ENCODE assay signal across 8 cellular contexts in the genomic region with DNA sequence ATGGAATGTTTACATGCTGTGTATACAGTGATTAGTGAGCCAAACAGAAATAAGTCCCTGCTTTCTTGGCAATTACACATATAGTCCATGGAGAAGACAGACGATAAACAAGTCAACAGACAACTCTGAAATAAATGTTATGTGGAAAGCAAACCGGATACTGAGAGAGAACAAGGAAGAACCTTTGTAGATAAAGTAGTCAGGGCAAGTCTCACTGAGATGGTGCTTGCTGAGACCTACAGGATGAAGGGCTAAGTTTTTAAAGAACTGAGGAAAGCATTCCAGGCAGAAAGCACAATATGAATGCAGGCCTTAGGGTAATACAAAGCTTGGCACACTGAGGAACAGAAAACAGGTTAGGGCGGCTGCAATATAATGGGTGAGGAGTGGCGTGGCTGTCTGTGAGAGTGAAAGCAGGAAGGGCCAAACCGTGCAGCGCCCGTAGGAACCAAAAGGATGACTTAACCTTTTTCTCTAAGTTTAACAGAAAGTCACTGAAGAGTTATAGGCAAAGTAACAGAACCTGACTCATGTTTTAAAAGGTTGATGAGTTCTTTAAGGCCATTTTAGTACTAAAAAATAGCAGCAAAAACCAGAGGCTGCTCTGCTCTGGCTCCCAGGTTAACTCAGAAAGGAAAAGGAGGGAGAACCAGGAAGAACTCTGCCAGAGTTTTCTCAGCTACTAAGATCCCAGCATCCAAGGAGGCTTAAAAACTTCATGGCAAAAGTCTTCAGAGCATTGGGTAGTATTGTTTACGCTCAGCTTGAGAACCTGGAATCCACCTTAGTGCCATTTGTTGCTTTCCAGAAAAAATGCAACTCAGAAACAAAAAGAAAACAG. TPM values are rescaled to one million over a fixed set of nuclear protein-coding genes. Genes with fewer than 3 reads are reported as not detected.
DNase-seq lines count a peak whose midpoint lies in the region; ATAC-seq and TF ChIP-seq lines count a peak whose summit lies in the region.

No MANE protein-coding gene starts in this region.

- intact Hi-C loops in testis (cut with DNase I; ENCODE audit: low total_unique reads), result loop anchor here (10.0 kb wide), 1 partner anchor 317 kb away; no protein-coding TSS in a partner anchor

- TF ChIP-seq POLR2A in erythroblast (IDR thresholded peaks at IDR 0.05; ENCODE audit: low read length), result peak; percentile 19
- TF ChIP-seq POLR2A in testis (IDR thresholded peaks at IDR 0.05), result no peak

- peak; percentile 87 for ATAC-seq in GM19035 (IDR thresholded peaks at IDR 0.05; ENCODE audit: unreplicated experiment)
- ATAC-seq in HG03064 (IDR thresholded peaks at IDR 0.05; ENCODE audit: low read depth, unreplicated experiment), result peak; percentile 78

- peaks cover 3% of the 10 kb centered on the region for H3K4me1 ChIP-seq in testis

- no peaks in the 10 kb centered on the region for H3K27me3 Mint-ChIP-seq in T-helper 2 cell treated with Interferon-gamma antibody and Interleukin-4, amounts not matched to agents 5 μg/mL and 100 μg/mL, for 36 hours (ENCODE audit: low read depth)

- TF ChIP-seq CTCF in testis (IDR thresholded peaks at IDR 0.05), result no peak

- no peaks in the 10 kb centered on the region for H3K27me3 ChIP-seq in testis

- H3K36me3 Mint-ChIP-seq in T-helper 2 cell treated with Interferon-gamma antibody and Interleukin-4, amounts not matched to agents 5 μg/mL and 100 μg/mL, for 36 hours (ENCODE audit: low read depth), result peaks cover 14% of the 10 kb centered on the region

- no peak overlapping the region for H3K27ac ChIP-seq in testis

- H3K9me3 ChIP-seq in testis, result no peaks in the 10 kb centered on the region

- peaks cover 52% of the 10 kb centered on the region for H3K4me1 Mint-ChIP-seq in T-helper 2 cell treated with Interferon-gamma antibody and Interleukin-4, amounts not matched to agents 5 μg/mL and 100 μg/mL, for 36 hours (ENCODE audit: low read depth)

- no peak overlapping the region for H3K4me3 ChIP-seq in testis

- 62 to 66% methylated on average over 8 of the region's 8 CpGs for WGBS in testis, 2 donors

- H3K27ac Mint-ChIP-seq in T-helper 2 cell treated with Interferon-gamma antibody and Interleukin-4, amounts not matched to agents 5 μg/mL and 100 μg/mL, for 36 hours, result peak overlapping the region; percentile 92

- peak; percentile 35 for DNase-seq in T-helper 2 cell treated with Interferon-gamma antibody and Interleukin-4, amounts not matched to agents 5 μg/mL and 100 μg/mL, for 36 hours (ENCODE audit: low spot score)
- DNase-seq in erythroblast (lab: John Stamatoyannopoulos, UW), result peak; percentile 23 to 44
- peak; percentile 34 for DNase-seq in stimulated activated CD4-positive, alpha-beta T cell treated with anti-CD3 and anti-CD28 coated beads, Interleukin-1b, Interleukin-23, amount 100 ng/mL, for 48 hours
- no peak for DNase-seq in testis
- DNase-seq in NCI-H69 (lab: John Stamatoyannopoulos, UW), result no peak
- no peak for DNase-seq in NCI-H2227 (lab: John Stamatoyannopoulos, UW; ENCODE audit: unreplicated experiment)

- H3K9me3 Mint-ChIP-seq in T-helper 2 cell treated with Interferon-gamma antibody and Interleukin-4, amounts not matched to agents 5 μg/mL and 100 μg/mL, for 36 hours, result no peaks in the 10 kb centered on the region

- peak overlapping the region; percentile 84 for H3K4me3 Mint-ChIP-seq in T-helper 2 cell treated with Interferon-gamma antibody and Interleukin-4, amounts not matched to agents 5 μg/mL and 100 μg/mL, for 36 hours

- no peaks in the 10 kb centered on the region for H3K36me3 ChIP-seq in testis (ENCODE audit: low read depth, missing control alignments)

RNA-seq across cellular contexts. Expression of gene TTF2, which starts 8.7 kb away (rescaled TPM):
- 10 to 100 TPM; 20.8 to 26.5 TPM for total RNA-seq in testis
- polyA plus RNA-seq in testis (ENCODE audit: insufficient read depth, low read depth, low replicate concordance), result 20.2 TPM

RNA-seq across cellular contexts. Expression of gene CD101, which starts 49.9 kb away (rescaled TPM):
- total RNA-seq in testis, result 1 to 10 TPM in 1 of 2 donors, under 1 TPM in 1; 0.79 to 1.2 TPM
- 1.4 TPM for polyA plus RNA-seq in testis (ENCODE audit: insufficient read depth, low read depth, low replicate concordance)

Comparison
In these comparisons a context has a peak if more than half of its experiments do, and no peak if none do; other contexts are left out.
1. DNase-seq: peak in T-helper 2 cell treated with Interferon-gamma antibody and Interleukin-4, amounts not matched to agents 5 μg/mL and 100 μg/mL, for 36 hours (single experiment), erythroblast (2 of 2) and stimulated activated CD4-positive, alpha-beta T cell treated with anti-CD3 and anti-CD28 coated beads, Interleukin-1b, Interleukin-23, amount 100 ng/mL, for 48 hours (single experiment); none in testis (single experiment), NCI-H69 (single experiment) and NCI-H2227 (single experiment).